Comparison of ENCODE assay signal across 8 cellular contexts in genomic region chr19:409515-410242, GRCh38. TPM values are rescaled to one million over a fixed set of nuclear protein-coding genes. Genes with fewer than 3 reads are reported as not detected.
DNase-seq lines count a peak whose midpoint lies in the region; ATAC-seq lines count a peak whose summit lies in the region.

No MANE protein-coding gene starts in this region.

- WGBS in urinary bladder: 7% methylated on average over 23 of the region's 23 CpGs

- peaks cover 7% of the 10 kb centered on the region for H3K4me1 Mint-ChIP-seq in activated T-cell treated with anti-CD3 and anti-CD28 coated beads, Interleukin-2, amount 50 U/mL, for 72 hours (ENCODE audit: low read depth)
- H3K4me1 Mint-ChIP-seq in activated naive CD8-positive, alpha-beta T cell treated with anti-CD3 and anti-CD28 coated beads, Interleukin-2, amount 10 ng/mL, durations not matched to agents 7 days and 5 days: no peaks in the 10 kb centered on the region
- peaks cover 5% of the 10 kb centered on the region for H3K4me1 Mint-ChIP-seq in memory B cell

- no peak overlapping the region for H3K27ac ChIP-seq in urinary bladder (ENCODE audit: low read depth)

- peaks cover 3% of the 10 kb centered on the region for H3K4me1 ChIP-seq in urinary bladder (ENCODE audit: insufficient read depth)

- DNase-seq in activated T-cell treated with anti-CD3 and anti-CD28 coated beads, Interleukin-2, amount 50 U/mL, for 72 hours: no peak
- no peak for DNase-seq in activated T-cell treated with anti-CD3 and anti-CD28 coated beads, Interleukin-2, amount 50 U/mL, for 1 hour
- DNase-seq in activated naive CD8-positive, alpha-beta T cell treated with anti-CD3 and anti-CD28 coated beads, Interleukin-2, amount 10 ng/mL, durations not matched to agents 7 days and 5 days: no peak
- DNase-seq in memory B cell (ENCODE audit: low spot score in 2 of 2) (no peak), HK-2 (ENCODE audit: unreplicated experiment) (no peak), middle frontal gyrus (ENCODE audit: extremely low spot score, low spot score) (no peak)
- no peak for DNase-seq in stimulated activated naive CD4-positive, alpha-beta T cell treated with Interleukin-2 at 50 U/mL for 16 hours (lab: John Stamatoyannopoulos, UW)

- POLR2A ChIA-PET in activated naive CD8-positive, alpha-beta T cell treated with anti-CD3 and anti-CD28 coated beads, Interleukin-2, amount 10 ng/mL, durations not matched to agents 7 days and 5 days (lab: Charles Lee): no interaction called here

- H3K4me3 Mint-ChIP-seq in activated T-cell treated with anti-CD3 and anti-CD28 coated beads, Interleukin-2, amount 50 U/mL, for 72 hours: peak overlapping the region; percentile 80 to 87
- H3K4me3 Mint-ChIP-seq in activated naive CD8-positive, alpha-beta T cell treated with anti-CD3 and anti-CD28 coated beads, Interleukin-2, amount 10 ng/mL, durations not matched to agents 7 days and 5 days: peak overlapping the region; percentile 41
- peak overlapping the region; percentile 81 for H3K4me3 Mint-ChIP-seq in memory B cell

- H3K4me3 ChIP-seq in urinary bladder (ENCODE audit: low read depth, low read length): peak overlapping the region; percentile 49

- H3K36me3 ChIP-seq in urinary bladder (ENCODE audit: insufficient read depth): no peaks in the 10 kb centered on the region

- no peak overlapping the region for H3K27ac Mint-ChIP-seq in activated T-cell treated with anti-CD3 and anti-CD28 coated beads, Interleukin-2, amount 50 U/mL, for 72 hours
- H3K27ac Mint-ChIP-seq in activated naive CD8-positive, alpha-beta T cell treated with anti-CD3 and anti-CD28 coated beads, Interleukin-2, amount 10 ng/mL, durations not matched to agents 7 days and 5 days: no peak overlapping the region
- H3K27ac Mint-ChIP-seq in memory B cell: no peak overlapping the region

- peaks cover 9% of the 10 kb centered on the region for H3K27me3 Mint-ChIP-seq in activated T-cell treated with anti-CD3 and anti-CD28 coated beads, Interleukin-2, amount 50 U/mL, for 72 hours (ENCODE audit: low read depth)
- H3K27me3 Mint-ChIP-seq in activated naive CD8-positive, alpha-beta T cell treated with anti-CD3 and anti-CD28 coated beads, Interleukin-2, amount 10 ng/mL, durations not matched to agents 7 days and 5 days: peaks cover 10% of the 10 kb centered on the region
- peaks cover 5% of the 10 kb centered on the region for H3K27me3 Mint-ChIP-seq in memory B cell

- no peaks in the 10 kb centered on the region for H3K9me3 Mint-ChIP-seq in activated T-cell treated with anti-CD3 and anti-CD28 coated beads, Interleukin-2, amount 50 U/mL, for 72 hours
- H3K9me3 Mint-ChIP-seq in activated naive CD8-positive, alpha-beta T cell treated with anti-CD3 and anti-CD28 coated beads, Interleukin-2, amount 10 ng/mL, durations not matched to agents 7 days and 5 days: no peaks in the 10 kb centered on the region
- H3K9me3 Mint-ChIP-seq in memory B cell: no peaks in the 10 kb centered on the region

- peaks cover 0 to 1% of the 10 kb centered on the region in 2 donors for H3K36me3 Mint-ChIP-seq in activated T-cell treated with anti-CD3 and anti-CD28 coated beads, Interleukin-2, amount 50 U/mL, for 72 hours (ENCODE audit: insufficient read depth in 2 of 2)
- no peaks in the 10 kb centered on the region for H3K36me3 Mint-ChIP-seq in activated naive CD8-positive, alpha-beta T cell treated with anti-CD3 and anti-CD28 coated beads, Interleukin-2, amount 10 ng/mL, durations not matched to agents 7 days and 5 days
- H3K36me3 Mint-ChIP-seq in memory B cell: no peaks in the 10 kb centered on the region

- peak; percentile 33 to 51 for ATAC-seq in activated T-cell treated with anti-CD3 and anti-CD28 coated beads, Interleukin-2, amount 50 U/mL, for 72 hours (replicated peaks in 1 of 2)
- ATAC-seq in activated naive CD8-positive, alpha-beta T cell treated with anti-CD3 and anti-CD28 coated beads, Interleukin-2, amount 10 ng/mL, durations not matched to agents 7 days and 5 days (ENCODE audit: low read depth): no peak
- peak; percentile 26 for ATAC-seq in memory B cell (ENCODE audit: low read depth)

RNA-seq across cellular contexts. Expression of gene C2CD4C, which starts 0.7 kb away (rescaled TPM):
- total RNA-seq in activated T-cell treated with anti-CD3 and anti-CD28 coated beads, Interleukin-2, amount 50 U/mL, for 72 hours: under 1 TPM; 0.77 to 0.97 TPM
- not detected for total RNA-seq in activated naive CD8-positive, alpha-beta T cell treated with anti-CD3 and anti-CD28 coated beads, Interleukin-2, amount 10 ng/mL, durations not matched to agents 7 days and 5 days
- 0.42 TPM for total RNA-seq in urinary bladder
- 0.77 TPM for polyA plus RNA-seq in urinary bladder

RNA-seq across cellular contexts. Expression of gene SHC2, which starts 51.2 kb away (rescaled TPM):
- 1 to 10 TPM; 1.9 to 2.5 TPM for total RNA-seq in activated T-cell treated with anti-CD3 and anti-CD28 coated beads, Interleukin-2, amount 50 U/mL, for 72 hours
- total RNA-seq in activated naive CD8-positive, alpha-beta T cell treated with anti-CD3 and anti-CD28 coated beads, Interleukin-2, amount 10 ng/mL, durations not matched to agents 7 days and 5 days: under 1 TPM; 0.40 to 0.53 TPM
- total RNA-seq in urinary bladder: 10.8 TPM
- 24.2 TPM for polyA plus RNA-seq in urinary bladder
